In the genomic region with DNA sequence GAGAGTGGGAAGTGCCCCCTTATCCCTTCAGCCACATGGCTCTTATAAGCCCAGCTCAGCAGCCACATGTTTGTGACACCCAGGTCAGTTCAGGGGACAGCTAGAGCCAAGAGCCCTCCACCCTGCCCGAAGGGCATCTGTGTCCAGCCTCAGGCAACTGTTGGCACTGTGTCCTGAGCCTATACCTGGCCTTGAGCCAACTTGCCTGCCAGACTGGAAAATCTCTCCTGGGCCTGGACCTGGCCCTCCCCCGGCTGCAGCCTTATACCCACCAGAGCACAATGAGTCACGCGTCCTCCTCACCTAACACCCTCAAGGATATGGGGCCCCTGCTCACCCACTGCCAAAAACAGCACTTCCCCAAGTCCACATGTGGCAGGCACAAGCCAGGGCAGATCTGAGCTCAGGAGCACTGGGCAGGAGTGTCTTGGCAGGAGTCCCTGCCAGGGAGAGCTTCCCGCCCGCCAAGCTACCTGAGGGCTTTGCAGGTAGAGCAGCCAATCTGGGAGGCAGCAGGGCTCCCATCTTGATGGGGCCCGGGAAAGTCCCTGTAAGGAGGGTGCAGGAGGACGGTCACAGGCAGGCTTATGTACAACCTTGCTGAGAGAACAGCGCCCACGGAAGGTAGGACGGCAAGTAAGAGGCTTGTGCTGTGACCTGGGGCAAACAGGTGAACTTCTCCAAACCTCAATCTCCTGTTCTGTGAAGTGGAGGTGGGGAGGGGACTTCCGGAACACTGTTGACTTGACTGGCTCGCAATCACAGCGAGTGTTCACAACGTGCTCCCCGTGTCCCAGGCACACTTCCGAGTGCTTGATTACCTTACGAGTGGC, we compare ENCODE assay signal across 1 cellular context.
A peak's percentile ranks its signal among the peaks of the same experiment; 100 is the strongest.
TF ChIP-seq lines count a peak whose summit lies in the region.

No MANE protein-coding gene starts in this region.

TF ChIP-seq in SK-N-SH, 30 proteins besides CTCF, POLR2A, EP300 and RAD21 (continued from another document):
- TF ChIP-seq CHD2 (IDR thresholded peaks at IDR 0.05; ENCODE audit: low read length, partially characterized antibody) = no peak
- no peak for TF ChIP-seq TEAD4 (IDR thresholded peaks at IDR 0.05; ENCODE audit: borderline replicate concordance, insufficient read depth)
- TF ChIP-seq MEF2A (IDR thresholded peaks at IDR 0.05; ENCODE audit: borderline replicate concordance, low read depth) = no peak
- TF ChIP-seq JUND (IDR thresholded peaks at IDR 0.05) = peak; percentile 43
- TF ChIP-seq RFX5 (IDR thresholded peaks at IDR 0.05; ENCODE audit: low read length) = no peak
- TF ChIP-seq NFIC (IDR thresholded peaks at IDR 0.05; ENCODE audit: borderline replicate concordance) = peak; percentile 93
- TF ChIP-seq EZH2phosphoT487 (IDR thresholded peaks at IDR 0.05; ENCODE audit: borderline replicate concordance, low read depth) = no peak
- TF ChIP-seq SMC3 (IDR thresholded peaks at IDR 0.05; ENCODE audit: low read depth, low read length) = no peak
- no peak for TF ChIP-seq MXI1 (IDR thresholded peaks at IDR 0.05; ENCODE audit: low read depth, low read length)
- TF ChIP-seq, protein P1, sequence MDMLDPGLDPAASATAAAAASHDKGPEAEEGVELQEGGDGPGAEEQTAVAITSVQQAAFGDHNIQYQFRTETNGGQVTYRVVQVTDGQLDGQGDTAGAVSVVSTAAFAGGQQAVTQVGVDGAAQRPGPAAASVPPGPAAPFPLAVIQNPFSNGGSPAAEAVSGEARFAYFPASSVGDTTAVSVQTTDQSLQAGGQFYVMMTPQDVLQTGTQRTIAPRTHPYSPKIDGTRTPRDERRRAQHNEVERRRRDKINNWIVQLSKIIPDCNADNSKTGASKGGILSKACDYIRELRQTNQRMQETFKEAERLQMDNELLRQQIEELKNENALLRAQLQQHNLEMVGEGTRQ (IDR thresholded peaks at IDR 0.05; ENCODE audit: borderline replicate concordance, low read depth, low read length) = no peak
- peak; percentile 73 for TF ChIP-seq TCF12 (IDR thresholded peaks at IDR 0.05)
- TF ChIP-seq, protein P2, sequence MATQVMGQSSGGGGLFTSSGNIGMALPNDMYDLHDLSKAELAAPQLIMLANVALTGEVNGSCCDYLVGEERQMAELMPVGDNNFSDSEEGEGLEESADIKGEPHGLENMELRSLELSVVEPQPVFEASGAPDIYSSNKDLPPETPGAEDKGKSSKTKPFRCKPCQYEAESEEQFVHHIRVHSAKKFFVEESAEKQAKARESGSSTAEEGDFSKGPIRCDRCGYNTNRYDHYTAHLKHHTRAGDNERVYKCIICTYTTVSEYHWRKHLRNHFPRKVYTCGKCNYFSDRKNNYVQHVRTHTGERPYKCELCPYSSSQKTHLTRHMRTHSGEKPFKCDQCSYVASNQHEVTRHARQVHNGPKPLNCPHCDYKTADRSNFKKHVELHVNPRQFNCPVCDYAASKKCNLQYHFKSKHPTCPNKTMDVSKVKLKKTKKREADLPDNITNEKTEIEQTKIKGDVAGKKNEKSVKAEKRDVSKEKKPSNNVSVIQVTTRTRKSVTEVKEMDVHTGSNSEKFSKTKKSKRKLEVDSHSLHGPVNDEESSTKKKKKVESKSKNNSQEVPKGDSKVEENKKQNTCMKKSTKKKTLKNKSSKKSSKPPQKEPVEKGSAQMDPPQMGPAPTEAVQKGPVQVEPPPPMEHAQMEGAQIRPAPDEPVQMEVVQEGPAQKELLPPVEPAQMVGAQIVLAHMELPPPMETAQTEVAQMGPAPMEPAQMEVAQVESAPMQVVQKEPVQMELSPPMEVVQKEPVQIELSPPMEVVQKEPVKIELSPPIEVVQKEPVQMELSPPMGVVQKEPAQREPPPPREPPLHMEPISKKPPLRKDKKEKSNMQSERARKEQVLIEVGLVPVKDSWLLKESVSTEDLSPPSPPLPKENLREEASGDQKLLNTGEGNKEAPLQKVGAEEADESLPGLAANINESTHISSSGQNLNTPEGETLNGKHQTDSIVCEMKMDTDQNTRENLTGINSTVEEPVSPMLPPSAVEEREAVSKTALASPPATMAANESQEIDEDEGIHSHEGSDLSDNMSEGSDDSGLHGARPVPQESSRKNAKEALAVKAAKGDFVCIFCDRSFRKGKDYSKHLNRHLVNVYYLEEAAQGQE (IDR thresholded peaks at IDR 0.05; ENCODE audit: low read depth, low read length) = peak; percentile 23; the same call in 1 of the 2 replicates
- TF ChIP-seq GABPA (IDR thresholded peaks at IDR 0.05; ENCODE audit: low read depth) = no peak
- TF ChIP-seq FOSL2 (IDR thresholded peaks at IDR 0.05; ENCODE audit: borderline replicate concordance, low read depth) = peak; percentile 73; the same call in 1 of the 2 replicates
- no peak for TF ChIP-seq GATA2 (CRISPR knock-in tag; IDR thresholded peaks at IDR 0.05)
- no peak for TF ChIP-seq SIN3A (IDR thresholded peaks at IDR 0.05; ENCODE audit: borderline replicate concordance, low read depth, low read length)
- TF ChIP-seq, protein P3, sequence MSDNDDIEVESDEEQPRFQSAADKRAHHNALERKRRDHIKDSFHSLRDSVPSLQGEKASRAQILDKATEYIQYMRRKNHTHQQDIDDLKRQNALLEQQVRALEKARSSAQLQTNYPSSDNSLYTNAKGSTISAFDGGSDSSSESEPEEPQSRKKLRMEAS (IDR thresholded peaks at IDR 0.05; ENCODE audit: low read depth) = peak; percentile 86
- TF ChIP-seq, protein P4, sequence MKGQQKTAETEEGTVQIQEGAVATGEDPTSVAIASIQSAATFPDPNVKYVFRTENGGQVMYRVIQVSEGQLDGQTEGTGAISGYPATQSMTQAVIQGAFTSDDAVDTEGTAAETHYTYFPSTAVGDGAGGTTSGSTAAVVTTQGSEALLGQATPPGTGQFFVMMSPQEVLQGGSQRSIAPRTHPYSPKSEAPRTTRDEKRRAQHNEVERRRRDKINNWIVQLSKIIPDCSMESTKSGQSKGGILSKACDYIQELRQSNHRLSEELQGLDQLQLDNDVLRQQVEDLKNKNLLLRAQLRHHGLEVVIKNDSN (IDR thresholded peaks at IDR 0.05; ENCODE audit: borderline replicate concordance, low read depth) = no peak
- TF ChIP-seq YY1 (IDR thresholded peaks at IDR 0.05; ENCODE audit: low read depth) = no peak
- TF ChIP-seq RCOR1 (IDR thresholded peaks at IDR 0.05; ENCODE audit: low read length) = no peak
